ENCODE assay signal across 8 cellular contexts in the genomic region with DNA sequence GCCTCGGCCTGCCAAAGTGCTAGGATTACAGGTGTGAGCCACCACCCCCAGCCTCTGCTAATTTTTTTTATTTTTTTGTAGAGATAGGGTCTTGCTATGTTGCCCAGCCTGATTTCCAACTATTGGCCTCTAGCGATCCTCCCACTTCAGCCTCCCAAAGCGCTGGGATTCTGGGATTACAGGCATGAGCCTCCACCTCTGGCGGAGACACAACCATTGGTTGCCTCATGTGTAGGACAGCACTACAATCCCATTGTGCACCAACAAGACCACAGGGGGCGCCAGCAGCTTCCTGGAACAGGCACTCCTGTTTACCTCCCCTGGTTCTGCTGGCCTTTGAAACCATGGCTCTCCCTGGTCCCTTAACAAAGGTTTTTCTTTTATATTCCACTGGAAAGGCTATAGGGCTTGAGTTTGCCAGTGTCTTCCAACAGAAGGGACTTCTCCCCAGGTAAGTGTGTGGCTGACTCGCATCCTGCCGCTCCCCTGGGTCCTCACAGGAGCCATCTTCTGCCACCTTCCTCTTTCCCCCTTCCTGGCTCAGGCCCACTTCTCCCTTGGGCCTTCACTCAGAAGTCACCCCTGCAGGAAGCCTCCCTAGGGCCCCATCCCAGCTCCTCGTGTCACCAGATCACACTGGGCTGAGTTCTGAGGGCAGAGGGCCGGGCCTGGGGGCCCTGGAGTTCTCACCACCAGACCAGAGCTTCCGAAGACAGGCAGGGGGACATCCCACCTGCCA. TPM values are rescaled to one million over a fixed set of nuclear protein-coding genes. Genes with fewer than 3 reads are reported as not detected.
DNase-seq lines count a peak whose midpoint lies in the region; ATAC-seq, FAIRE-seq and TF ChIP-seq lines count a peak whose summit lies in the region.

No MANE protein-coding gene starts in this region.

- no peak overlapping the region for H3K4me3 ChIP-seq in adrenal gland

- peaks cover 51% of the 10 kb centered on the region in 2 donors for H3K4me1 ChIP-seq in adrenal gland (replicated peaks in 1 of 2)

- TF ChIP-seq POLR2A in adrenal gland (IDR thresholded peaks at IDR 0.05) = no peak

- peaks cover 0 to 23% of the 10 kb centered on the region in 2 donors for H3K36me3 ChIP-seq in adrenal gland (replicated peaks in 1 of 2)

- no peak for FAIRE-seq in RCC 7860 (lab: Jason Lieb, UNC)

- H3K27me3 ChIP-seq in adrenal gland = no peaks in the 10 kb centered on the region

- ATAC-seq in GM18502 (IDR thresholded peaks at IDR 0.05; ENCODE audit: poor library complexity, unreplicated experiment) = no peak

- H3K27ac ChIP-seq in adrenal gland = peak overlapping the region; percentile 29 to 96 (median 89)

- TF ChIP-seq CTCF in adrenal gland (IDR thresholded peaks at IDR 0.05) = peak in 5 of 6 experiments; percentile 32 to 47 (median 44)

- DNase-seq in DMS53 (lab: John Stamatoyannopoulos, UW) (peak; percentile 86), HT1080 (ENCODE audit: low read depth) (peak; percentile 50), RCC 7860 (ENCODE audit: low spot score) (peak; percentile 24), adrenal gland (peak; percentile 63 to 90 (median 84)), iPS DF 4.7 (ENCODE audit: extremely low read depth, low spot score) (peak; percentile 66), NCI-H524 treated with DMSO at 0.1 percent for 48 hours (lab: John Stamatoyannopoulos, UW) (no peak)
- peak; percentile 61 to 80 for DNase-seq in stimulated activated CD4-positive, alpha-beta T cell treated with anti-CD3 and anti-CD28 coated beads, Interleukin-4, amount 100 ng/mL, for 48 hours (ENCODE audit: low read depth in 2 of 2)

- 59 to 81% (median 77%) methylated on average over 9 to 10 of the region's 10 CpGs for WGBS in adrenal gland, 4 donors

- intact Hi-C loops in adrenal gland (cut with DNase I) = no loop called here

- no peaks in the 10 kb centered on the region for H3K9me3 ChIP-seq in adrenal gland (replicated peaks in 1 of 3)

RNA-seq across cellular contexts. Expression of gene TLDC2, which starts 39.2 kb away (rescaled TPM):
- not detected in 2 replicates for total RNA-seq in HT1080 (2014; rRNA removed; shearing (Covaris generic))
- not detected in 2 replicates for polyA plus RNA-seq in HT1080 (2015; cell fraction: cytosol; rRNA removed)
- 0.26 TPM in 1 of 2 replicates, not detected in the other for polyA plus RNA-seq in HT1080 (2015; cell fraction: nucleus; rRNA removed)
- under 1 TPM in 1 of 8 donors, not detected in 7; 0.29 TPM for total RNA-seq in adrenal gland
- under 1 TPM in 2 of 3 donors, not detected in 1; 0.10 to 0.22 TPM for polyA plus RNA-seq in adrenal gland
